ENCODE assay signal across 2 cellular contexts in the genomic region with DNA sequence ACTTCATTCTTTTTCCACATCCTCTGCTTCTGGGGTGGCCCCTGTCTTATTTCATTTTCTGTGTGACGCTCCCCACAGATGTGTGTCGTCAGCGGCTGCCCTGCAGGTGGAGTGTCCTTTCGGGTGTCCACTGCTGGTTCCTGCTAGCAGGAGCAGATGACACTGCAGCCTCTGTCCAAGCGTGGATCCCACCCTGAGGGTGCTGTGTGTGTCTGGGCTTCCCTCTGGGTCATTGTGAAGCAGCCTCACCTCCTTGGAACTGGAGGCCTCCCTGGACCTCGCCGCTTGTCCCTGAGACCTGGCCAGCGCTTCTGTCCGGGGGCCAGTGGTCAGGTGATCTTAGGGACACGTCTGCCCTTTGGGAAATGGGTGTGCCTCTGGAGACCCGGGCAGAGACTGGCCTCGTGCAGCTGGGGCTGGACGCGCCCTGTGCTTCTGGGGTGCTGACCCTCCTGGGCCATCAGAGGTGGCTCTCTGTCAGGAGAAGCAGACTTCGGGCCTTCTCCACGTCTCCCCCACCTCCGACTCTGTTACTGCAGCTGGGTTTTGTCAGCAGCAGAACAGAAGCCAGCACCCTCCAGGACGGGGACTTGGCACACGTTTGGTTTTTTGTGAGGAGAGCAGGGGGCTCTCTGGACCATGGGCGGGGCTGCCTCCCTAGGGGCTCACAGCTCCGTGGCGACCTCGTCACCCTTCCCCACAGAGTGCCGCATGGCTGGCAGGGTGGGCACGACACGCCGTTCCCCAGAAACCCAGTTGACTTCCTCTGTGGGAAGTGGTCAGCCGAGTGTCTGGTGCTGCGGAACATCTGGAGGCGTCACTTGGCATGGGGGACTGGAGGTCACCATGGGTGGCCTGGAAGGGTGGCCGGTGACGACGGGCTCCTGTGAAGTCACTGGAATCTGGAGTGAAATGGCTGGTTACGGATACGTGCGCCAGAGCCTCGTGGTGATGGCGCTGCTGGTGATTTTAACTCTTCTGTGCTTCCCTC.
A peak's percentile ranks its signal among the peaks of the same experiment; 100 is the strongest.
TF ChIP-seq lines count a peak whose summit lies in the region.

No MANE protein-coding gene starts in this region.

TF ChIP-seq in H1, 55 proteins besides CTCF, POLR2A, EP300 and RAD21:
- no peak for TF ChIP-seq GTF2F1 (IDR thresholded peaks at IDR 0.05; ENCODE audit: borderline replicate concordance, low read depth, low read length)
- TF ChIP-seq KDM1A (IDR thresholded peaks at IDR 0.05; ENCODE audit: borderline replicate concordance, low read length), result no peak
- no peak for TF ChIP-seq ASH2L (IDR thresholded peaks at IDR 0.05; ENCODE audit: low read length)
- TF ChIP-seq RFX5 (IDR thresholded peaks at IDR 0.05; ENCODE audit: borderline replicate concordance, low read depth, low read length), result no peak
- no peak for TF ChIP-seq SRF (IDR thresholded peaks at IDR 0.05; ENCODE audit: low read depth, low read length)
- no peak for TF ChIP-seq TCF12 (IDR thresholded peaks at IDR 0.05; ENCODE audit: low read depth, low read length)

TF ChIP-seq in liver, 16 proteins besides CTCF, POLR2A, EP300 and RAD21:
- TF ChIP-seq, protein P1, sequence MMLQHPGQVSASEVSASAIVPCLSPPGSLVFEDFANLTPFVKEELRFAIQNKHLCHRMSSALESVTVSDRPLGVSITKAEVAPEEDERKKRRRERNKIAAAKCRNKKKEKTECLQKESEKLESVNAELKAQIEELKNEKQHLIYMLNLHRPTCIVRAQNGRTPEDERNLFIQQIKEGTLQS (IDR thresholded peaks at IDR 0.05), result no peak
- TF ChIP-seq YY1 (IDR thresholded peaks at IDR 0.05) (peak; percentile 56), RXRA (IDR thresholded peaks at IDR 0.05) (peak in 1 of 2 donors; percentile 15), NR2F2 (IDR thresholded peaks at IDR 0.05) (peak; percentile 79)
